ENCODE assay signal across 1 cellular context in genomic region chr12:57385586-57385985, GRCh38.
TF ChIP-seq lines count a peak whose summit lies in the region.

No MANE protein-coding gene starts in this region.

TF ChIP-seq in GM12878, 131 proteins besides CTCF, POLR2A, EP300 and RAD21 (continued from another document):
- TF ChIP-seq ZZZ3 (IDR thresholded peaks at IDR 0.05; ENCODE audit: control insufficient read depth, insufficient read length, low read depth): no peak
- no peak for TF ChIP-seq SUZ12 (IDR thresholded peaks at IDR 0.05; ENCODE audit: unreplicated experiment)
- no peak for TF ChIP-seq FOS (IDR thresholded peaks at IDR 0.05; ENCODE audit: borderline replicate concordance, extremely low read depth, insufficient read length)
- TF ChIP-seq GATAD2B (conservative IDR thresholded peaks at IDR 0.05; ENCODE audit: low read depth): no peak
- TF ChIP-seq USF2 (IDR thresholded peaks at IDR 0.05; ENCODE audit: borderline replicate concordance, low read depth, low read length): no peak
- no peak for TF ChIP-seq JUNB (IDR thresholded peaks at IDR 0.05)
- no peak for TF ChIP-seq NBN (IDR thresholded peaks at IDR 0.05)
- TF ChIP-seq SRF (IDR thresholded peaks at IDR 0.05; ENCODE audit: low read depth in 2 of 2, low read length in 2 of 2): no peak
- TF ChIP-seq SMARCA5 (IDR thresholded peaks at IDR 0.05): no peak
- no peak for TF ChIP-seq SMAD5 (IDR thresholded peaks at IDR 0.05; ENCODE audit: low read depth)
- no peak for TF ChIP-seq RB1 (IDR thresholded peaks at IDR 0.05; ENCODE audit: borderline replicate concordance)
- TF ChIP-seq REST (IDR thresholded peaks at IDR 0.05; ENCODE audit: low read depth, low read length): no peak
- TF ChIP-seq USF1 (IDR thresholded peaks at IDR 0.05; ENCODE audit: borderline replicate concordance, extremely low read length, insufficient read depth, low read depth, low read length): no peak
- no peak for TF ChIP-seq YBX1 (IDR thresholded peaks at IDR 0.05)
- no peak for TF ChIP-seq E4F1 (IDR thresholded peaks at IDR 0.05; ENCODE audit: borderline replicate concordance, partially characterized antibody)
- TF ChIP-seq MLLT1 (IDR thresholded peaks at IDR 0.05): no peak
